Comparison of ENCODE assay signal across 14 cellular contexts in genomic region chr2:42753188-42753813, GRCh38. TPM values are rescaled to one million over a fixed set of nuclear protein-coding genes. Genes with fewer than 3 reads are reported as not detected.
DNase-seq lines count a peak whose midpoint lies in the region; ATAC-seq and TF ChIP-seq lines count a peak whose summit lies in the region.
"Had no signal": no experiment of that assay in that cellular context is flagged by ENCODE, and none has a peak within 500 bp of the region (broad histone marks: within the 10 kb centered on the region; RNA-seq: fewer than 3 reads in every experiment).

No MANE protein-coding gene starts in this region.

- 77% methylated on average over 18 of the region's 18 CpGs for WGBS in prostate gland
- 90% methylated on average over 18 of the region's 18 CpGs for WGBS in hepatocyte (ENCODE audit: low lambda C conversion rate, missing lambda C conversion rate)

- CTCF ChIA-PET in GM10248 (lab: Yijun Ruan, JAX) = interaction anchor here (0.6 to 5.2 kb wide), 7 partner anchors 10 to 90 kb away, joined by 3 to 28 read pairs (median 3); no protein-coding TSS in a partner anchor

- H3K9me2 ChIP-seq in hepatocyte (replicated peaks; ENCODE audit: insufficient read depth) = no peaks in the 10 kb centered on the region

- H3K4me2 ChIP-seq in hepatocyte = no peak overlapping the region

- H3K4me3 ChIP-seq in prostate gland = no peak overlapping the region
- H3K4me3 ChIP-seq in hepatocyte = no peak overlapping the region
- H3K4me3 ChIP-seq: heart right ventricle had no signal

- no peaks in the 10 kb centered on the region for H3K27me3 ChIP-seq in prostate gland (replicated peaks; ENCODE audit: insufficient read depth)
- no peaks in the 10 kb centered on the region for H3K27me3 ChIP-seq in hepatocyte
- H3K27me3 ChIP-seq: heart right ventricle had no signal

- H3K27ac ChIP-seq in caudate nucleus (ENCODE audit: low read depth, low read length) = peak overlapping the region; percentile 48
- no peak overlapping the region for H3K27ac ChIP-seq in prostate gland
- H3K27ac ChIP-seq in hepatocyte = no peak overlapping the region

- H3K4me1 ChIP-seq in prostate gland (replicated peaks) (peaks cover 5% of the 10 kb centered on the region), hepatocyte (ENCODE audit: insufficient read depth) (peaks cover 5% of the 10 kb centered on the region)

- H2AFZ ChIP-seq in hepatocyte = no peak overlapping the region

- TF ChIP-seq POLR2A in prostate gland (IDR thresholded peaks at IDR 0.05) = no peak

- peak; percentile 35 for DNase-seq in GM10248 (ENCODE audit: extremely low spot score)
- peak; percentile 66 for DNase-seq in NOMO-1 treated with DMSO at 0.1 percent for 48 hours (lab: John Stamatoyannopoulos, UW; ENCODE audit: unreplicated experiment)
- DNase-seq in caudate nucleus (lab: John Stamatoyannopoulos, UW) = peak in 20 of 61 donors; percentile 7 to 68 (median 34)
- peak; percentile 11 for DNase-seq in pons (ENCODE audit: low spot score)
- DNase-seq in prostate gland (ENCODE audit: low spot score) = no peak
- DNase-seq in hepatocyte (ENCODE audit: low spot score) = no peak
- DNase-seq: activated effector memory CD4-positive, alpha-beta T cell treated with Interleukin-2 at 50 U/mL for 16 hours; heart right ventricle; mesenchymal stem cell; NCI-H1694; stimulated activated naive CD4-positive, alpha-beta T cell had no signal

- TF ChIP-seq CTCF in GM10248 (IDR thresholded peaks at IDR 0.05; ENCODE audit: control extremely low read depth, extremely low read depth, low read depth, missing control alignments) (no peak), prostate gland (IDR thresholded peaks at IDR 0.05) (no peak), hepatocyte (IDR thresholded peaks at IDR 0.05; ENCODE audit: poor library complexity) (no peak)

- POLR2A ChIA-PET in GM10248 (lab: Yijun Ruan, JAX) = interaction anchor here (0.6 kb wide), 1 partner anchor 30 kb away, joined by 3 read pairs; no protein-coding TSS in a partner anchor

- ATAC-seq in HG03045 (IDR thresholded peaks at IDR 0.05; ENCODE audit: unreplicated experiment) = no peak
- no peak for ATAC-seq in HG02884 (IDR thresholded peaks at IDR 0.05; ENCODE audit: unreplicated experiment)
- ATAC-seq: HCT116 had no signal

- no peaks in the 10 kb centered on the region for H3K9me3 ChIP-seq in prostate gland
- H3K9me3 ChIP-seq in hepatocyte (ENCODE audit: low read depth) = no peaks in the 10 kb centered on the region
- H3K9me3 ChIP-seq: heart right ventricle had no signal

- H3K79me2 ChIP-seq in hepatocyte = no peaks in the 10 kb centered on the region

- no peaks in the 10 kb centered on the region for H4K20me1 ChIP-seq in hepatocyte (ENCODE audit: insufficient read depth, poor library complexity, severe bottlenecking)

- intact Hi-C loops in prostate gland (cut with DNase I) = no loop called here

- H3K36me3 ChIP-seq in prostate gland = no peaks in the 10 kb centered on the region
- no peaks in the 10 kb centered on the region for H3K36me3 ChIP-seq in hepatocyte (replicated peaks; ENCODE audit: insufficient read depth, low read depth)

RNA-seq across cellular contexts. Expression of gene OXER1, which starts 10.6 kb away (rescaled TPM):
- total RNA-seq in prostate gland (1 to 10 TPM; 4.5 to 5.6 TPM), hepatocyte (3.7 and 5.1 TPM in 2 replicates)
- 7.5 and 9.5 TPM in 2 replicates for polyA plus RNA-seq in hepatocyte

RNA-seq across cellular contexts. Expression of gene HAAO, which starts 39.1 kb away (rescaled TPM):
- 10 to 100 TPM; 10.3 to 14.0 TPM for total RNA-seq in prostate gland
- total RNA-seq in hepatocyte = 18.1 and 22.0 TPM in 2 replicates
- 29.4 and 35.4 TPM in 2 replicates for polyA plus RNA-seq in hepatocyte

Comparison
In these comparisons a context has a peak if more than half of its experiments do, and no peak if none do; other contexts are left out.
1. DNase-seq: peak in GM10248 (single experiment), NOMO-1 treated with DMSO at 0.1 percent for 48 hours (single experiment) and pons (single experiment); none in prostate gland (single experiment) and hepatocyte (single experiment).